ENCODE assay signal across 1 cellular context in genomic region chr19:7912697-7913564, GRCh38.
TF ChIP-seq lines count a peak whose summit lies in the region.

No MANE protein-coding gene starts in this region.

TF ChIP-seq in K562, 482 proteins besides CTCF, POLR2A, EP300 and RAD21:
- TF ChIP-seq POLR2G (IDR thresholded peaks at IDR 0.05; ENCODE audit: low read depth, low read length), result peak; percentile 68
- TF ChIP-seq LEF1 (IDR thresholded peaks at IDR 0.05), result no peak
- TF ChIP-seq RBM22 (IDR thresholded peaks at IDR 0.05; ENCODE audit: low read depth, low read length, poor library complexity, severe bottlenecking), result peak; percentile 8
- peak; percentile 50 for TF ChIP-seq RBFOX2 (IDR thresholded peaks at IDR 0.05; ENCODE audit: low read depth, low read length)
- no peak for TF ChIP-seq ZNF280A (IDR thresholded peaks at IDR 0.05; ENCODE audit: low read depth, partially characterized antibody)
- peak; percentile 25 for TF ChIP-seq POLR2B (IDR thresholded peaks at IDR 0.05; ENCODE audit: low read depth, partially characterized antibody)
